Comparison of ENCODE assay signal across 15 cellular contexts in genomic region chr4:88247148-88247547, GRCh38. TPM values are rescaled to one million over a fixed set of nuclear protein-coding genes. Genes with fewer than 3 reads are reported as not detected.
A peak's percentile ranks its signal among the peaks of the same experiment; 100 is the strongest.
DNase-seq lines count a peak whose midpoint lies in the region; ATAC-seq, FAIRE-seq and TF ChIP-seq lines count a peak whose summit lies in the region.
"Had no signal": no experiment of that assay in that cellular context is flagged by ENCODE, and none has a peak within 500 bp of the region (broad histone marks: within the 10 kb centered on the region; RNA-seq: fewer than 3 reads in every experiment).

No MANE protein-coding gene starts in this region.

- H3K4me3 ChIP-seq in OCI-LY1 (ENCODE audit: low read depth, low read length, poor library complexity, severe bottlenecking) (no peak overlapping the region), HepG2 (replicated peaks in 1 of 3; ENCODE audit: insufficient read depth in 1 of 3, low read depth in 2 of 3, low read length in 3 of 3) (peak overlapping the region in 1 of 3 experiments; percentile 19; a peak in 2 of 6 replicates), small intestine (ENCODE audit: low read depth in 1 of 2, low read length in 2 of 2) (no peak overlapping the region), left lung (no peak overlapping the region)
- H3K4me3 ChIP-seq: BLaER1 treated with 17β-estradiol and CSF1 and Interleukin-3, amounts not matched to agents 10 nM and 100 nM; GM23248; HAP-1 had no signal

- H3K9me3 Mint-ChIP-seq in central memory CD8-positive, alpha-beta T cell, result no peaks in the 10 kb centered on the region
- H3K9me3 Mint-ChIP-seq: CD8-positive, alpha-beta T cell had no signal

- H3K9ac ChIP-seq in OCI-LY1 (ENCODE audit: low read length) (no peak overlapping the region), HepG2 (ENCODE audit: insufficient read depth, low read depth, low read length) (no peak overlapping the region)
- H3K9ac ChIP-seq: BLaER1 treated with 17β-estradiol and CSF1 and Interleukin-3, amounts not matched to agents 10 nM and 100 nM; GM23248 had no signal

- WGBS in HepG2 (ENCODE audit: low lambda C conversion rate), result 4% methylated on average over 3 of the region's 3 CpGs
- WGBS in small intestine, 3 donors, result 17 to 45% (median 43%) methylated on average over 3 of the region's 3 CpGs

- intact Hi-C loops in HepG2 (cut with micrococcal nuclease; ENCODE audit: unreplicated experiment), result no loop called here
- intact Hi-C loops in left lung (cut with DNase I), result no loop called here

- TF ChIP-seq POLR2A in HepG2 (IDR thresholded peaks at IDR 0.05; ENCODE audit: insufficient read depth in 1 of 2, low read depth in 2 of 2, low read length in 2 of 2), result no peak

- H3K27ac ChIP-seq in OCI-LY1 (ENCODE audit: low read depth, low read length, poor library complexity, severe bottlenecking) (no peak overlapping the region), HepG2 (ENCODE audit: extremely low read length, insufficient read depth, low read length) (no peak overlapping the region), small intestine (ENCODE audit: low read depth in 1 of 2, low read length in 1 of 2) (no peak overlapping the region), left lung (no peak overlapping the region)
- H3K27ac ChIP-seq: BLaER1 treated with 17β-estradiol and CSF1 and Interleukin-3, amounts not matched to agents 10 nM and 100 nM; GM23248 had no signal

- FAIRE-seq in HepG2 (lab: Jason Lieb, UNC) (no peak), small intestine (lab: Jason Lieb, UNC) (peak; percentile 49)

- no peaks in the 10 kb centered on the region for H4K20me1 ChIP-seq in OCI-LY1 (ENCODE audit: insufficient read depth, low read length)
- no peaks in the 10 kb centered on the region for H4K20me1 ChIP-seq in HepG2 (ENCODE audit: insufficient read depth, low read length)
- H4K20me1 ChIP-seq: BLaER1 treated with 17β-estradiol and CSF1 and Interleukin-3, amounts not matched to agents 10 nM and 100 nM had no signal

- no peaks in the 10 kb centered on the region for H3K36me3 Mint-ChIP-seq in central memory CD8-positive, alpha-beta T cell (ENCODE audit: insufficient read depth)
- H3K36me3 Mint-ChIP-seq: CD8-positive, alpha-beta T cell had no signal

- no TSS peak for BruUV-seq in HepG2 (replicated peaks; lab: Mats Ljungman, UMichigan)

- peaks cover 14% of the 10 kb centered on the region for H3K4me1 Mint-ChIP-seq in central memory CD8-positive, alpha-beta T cell

- no peak for DNase-seq in central memory CD8-positive, alpha-beta T cell (ENCODE audit: low spot score in 2 of 2)
- DNase-seq in HepG2 (ENCODE audit: low spot score), result no peak
- DNase-seq in small intestine, result peak; percentile 20
- DNase-seq in left lung, result no peak
- DNase-seq: Calu3; CD8-positive, alpha-beta T cell; DMS79 treated with DMSO at 0.1 percent for 48 hours; GF-D8; GM23248; IMR-90 had no signal

- peak overlapping the region; percentile 45 for H3K27ac Mint-ChIP-seq in central memory CD8-positive, alpha-beta T cell (ENCODE audit: low read depth)
- H3K27ac Mint-ChIP-seq: B cell; CD8-positive, alpha-beta T cell had no signal

- no peak for ATAC-seq in central memory CD8-positive, alpha-beta T cell (replicated peaks; ENCODE audit: extremely low read depth, poor library complexity, severe bottlenecking)
- ATAC-seq in HepG2 (no peak; the same call in 2 of the 3 replicates), GM18867 (IDR thresholded peaks at IDR 0.05; ENCODE audit: unreplicated experiment) (no peak), left lung (no peak)
- ATAC-seq: CD8-positive, alpha-beta T cell had no signal

- no peak overlapping the region for H3K4me2 ChIP-seq in OCI-LY1 (ENCODE audit: low read length)
- H3K4me2 ChIP-seq in HepG2 (ENCODE audit: low read depth, low read length), result peak overlapping the region; percentile 45
- H3K4me2 ChIP-seq: BLaER1 treated with 17β-estradiol and CSF1 and Interleukin-3, amounts not matched to agents 10 nM and 100 nM had no signal

- no peaks in the 10 kb centered on the region for H3K27me3 ChIP-seq in OCI-LY1 (ENCODE audit: insufficient read depth, low read length)
- H3K27me3 ChIP-seq in HepG2 (ENCODE audit: control insufficient read depth in 1 of 2, insufficient read depth in 2 of 2, low read length in 2 of 2), result no peaks in the 10 kb centered on the region
- H3K27me3 ChIP-seq in small intestine (ENCODE audit: control insufficient read depth in 2 of 2, insufficient read depth in 2 of 2, low read length in 2 of 2), result no peaks in the 10 kb centered on the region
- no peaks in the 10 kb centered on the region for H3K27me3 ChIP-seq in left lung
- H3K27me3 ChIP-seq: BLaER1 treated with 17β-estradiol and CSF1 and Interleukin-3, amounts not matched to agents 10 nM and 100 nM had no signal

- H3K27me3 Mint-ChIP-seq in central memory CD8-positive, alpha-beta T cell, result no peaks in the 10 kb centered on the region
- H3K27me3 Mint-ChIP-seq: B cell had no signal

- H3K79me2 ChIP-seq in OCI-LY1 (ENCODE audit: insufficient read depth, low read length) (no peaks in the 10 kb centered on the region), HepG2 (ENCODE audit: insufficient read depth, low read length) (no peaks in the 10 kb centered on the region)

- TF ChIP-seq CTCF in OCI-LY1 (IDR thresholded peaks at IDR 0.05; ENCODE audit: low read length) (no peak), HepG2 (CRISPR knock-in tag; IDR thresholded peaks at IDR 0.05) (no peak), left lung (IDR thresholded peaks at IDR 0.05) (no peak)

- no peak overlapping the region for H3K4me3 Mint-ChIP-seq in central memory CD8-positive, alpha-beta T cell
- H3K4me3 Mint-ChIP-seq: B cell; CD8-positive, alpha-beta T cell had no signal

- CTCF ChIA-PET in HepG2 (lab: Yijun Ruan, JAX; ENCODE audit: low intra/inter-chr PET ratio, low total read pairs), result no interaction called here

- in situ Hi-C loops in HepG2 (cut with HindIII; ENCODE audit: extremely low pct_ligation_motif_present, low pct_unique_long_range_greater_than_20kb), result no loop called here

- H3K4me1 ChIP-seq in OCI-LY1 (ENCODE audit: insufficient read depth, low read length, severe bottlenecking), result peaks cover 12% of the 10 kb centered on the region
- H3K4me1 ChIP-seq in HepG2 (ENCODE audit: insufficient read depth, low read length), result peaks cover 29% of the 10 kb centered on the region
- H3K4me1 ChIP-seq in small intestine (ENCODE audit: control insufficient read depth in 2 of 2, insufficient read depth in 1 of 2, low read depth in 1 of 2, low read length in 1 of 2), result no peaks in the 10 kb centered on the region
- no peaks in the 10 kb centered on the region for H3K4me1 ChIP-seq in left lung
- H3K4me1 ChIP-seq: HAP-1 had no signal

- no peak for TF ChIP-seq RAD21 in HepG2 (CRISPR knock-in tag; IDR thresholded peaks at IDR 0.05)

- H2AFZ ChIP-seq in OCI-LY1 (ENCODE audit: low read length) (0 out of 2 replicates have a peak overlapping the region, but pooled peaks have one; percentile 2), HepG2 (ENCODE audit: low read length) (peak overlapping the region; percentile 40)
- H2AFZ ChIP-seq: GM23248 had no signal

- H3K9me2 ChIP-seq in OCI-LY1 (ENCODE audit: low read depth, low read length), result no peaks in the 10 kb centered on the region

- H3K36me3 ChIP-seq in OCI-LY1 (ENCODE audit: insufficient read depth, low read length), result no peaks in the 10 kb centered on the region
- no peaks in the 10 kb centered on the region for H3K36me3 ChIP-seq in HepG2 (replicated peaks in 1 of 2; ENCODE audit: control insufficient read depth in 1 of 2, insufficient read depth in 2 of 2, low read length in 2 of 2)
- no peaks in the 10 kb centered on the region for H3K36me3 ChIP-seq in small intestine (ENCODE audit: control insufficient read depth in 2 of 2, insufficient read depth in 2 of 2, low read length in 2 of 2)
- no peaks in the 10 kb centered on the region for H3K36me3 ChIP-seq in left lung
- H3K36me3 ChIP-seq: BLaER1 treated with 17β-estradiol and CSF1 and Interleukin-3, amounts not matched to agents 10 nM and 100 nM; HAP-1 had no signal

- TF ChIP-seq EP300 in HepG2 (IDR thresholded peaks at IDR 0.05; ENCODE audit: low read depth in 2 of 2, low read length in 2 of 2), result no peak
- TF ChIP-seq EP300 in HepG2 (CRISPR knock-in tag; IDR thresholded peaks at IDR 0.05; ENCODE audit: borderline replicate concordance), result no peak

- no peaks in the 10 kb centered on the region for H3F3A ChIP-seq in OCI-LY1 (ENCODE audit: insufficient read depth, low read length)

- POLR2A ChIA-PET in HepG2 (lab: Yijun Ruan, JAX), result no interaction called here

- H3K9me3 ChIP-seq in OCI-LY1 (ENCODE audit: low read length), result no peaks in the 10 kb centered on the region
- no peaks in the 10 kb centered on the region for H3K9me3 ChIP-seq in HepG2 (ENCODE audit: low read length)
- H3K9me3 ChIP-seq in small intestine (ENCODE audit: control insufficient read depth, low read depth), result no peaks in the 10 kb centered on the region
- no peaks in the 10 kb centered on the region for H3K9me3 ChIP-seq in left lung
- H3K9me3 ChIP-seq: HAP-1 had no signal

TF ChIP-seq in HepG2, 621 proteins besides CTCF, POLR2A, EP300 and RAD21 (continues in another document):
- TF ChIP-seq POLR2G (IDR thresholded peaks at IDR 0.05; ENCODE audit: low read depth, low read length) (no peak), ELF4 (CRISPR knock-in tag; IDR thresholded peaks at IDR 0.05; ENCODE audit: borderline replicate concordance) (no peak), FOXA3 (CRISPR knock-in tag; IDR thresholded peaks at IDR 0.05) (no peak)

RNA-seq across cellular contexts. Expression of gene PPM1K, which starts 37.2 kb away (rescaled TPM):
- 17.8 and 23.3 TPM in 2 replicates for total RNA-seq in HepG2 (2016; rRNA removed; fragmentation: Illumina TruSeq; extraction: Trizol)
- 1.8 and 2.6 TPM in 2 replicates for total RNA-seq in HepG2 (2016; cell fraction: cytosol; rRNA removed; fragmentation: Illumina TruSeq; extraction: Trizol; ENCODE audit: low read depth)
- total RNA-seq in HepG2 (2016; cell fraction: insoluble cytoplasmic fraction; rRNA removed; fragmentation: Illumina TruSeq; extraction: Trizol), result 18.9 and 23.0 TPM in 2 replicates
- total RNA-seq in HepG2 (2016; cell fraction: membrane; rRNA removed; fragmentation: Illumina TruSeq; extraction: Trizol), result 5.3 and 7.4 TPM in 2 replicates
- total RNA-seq in HepG2 (2016; cell fraction: nucleus; rRNA removed; fragmentation: Illumina TruSeq; extraction: Trizol), result 13.4 and 15.2 TPM in 2 replicates
- polyA plus RNA-seq in HepG2 (2011; rRNA removed), result 9.4 and 11.9 TPM in 2 replicates
- polyA plus RNA-seq in HepG2 (2011; cell fraction: cytosol; rRNA removed), result 5.7 and 7.3 TPM in 2 replicates
- polyA plus RNA-seq in HepG2 (2011; cell fraction: nucleus; rRNA removed), result 3.9 and 6.2 TPM in 2 replicates
- polyA plus RNA-seq in HepG2 (2012), result 4.0 and 4.3 TPM in 2 replicates
- 0.48 and 0.78 TPM in 2 replicates for polyA plus RNA-seq in HepG2 (2016; cell fraction: cytosol; fragmentation: Illumina TruSeq; extraction: Trizol; ENCODE audit: low read depth)
- 9.7 and 10.4 TPM in 2 replicates for polyA plus RNA-seq in HepG2 (2016; cell fraction: insoluble cytoplasmic fraction; fragmentation: Illumina TruSeq; extraction: Trizol; ENCODE audit: low read depth)
- polyA plus RNA-seq in HepG2 (2016; cell fraction: membrane; fragmentation: Illumina TruSeq; extraction: Trizol; ENCODE audit: low read depth), result 1.3 and 1.5 TPM in 2 replicates
- 9.8 and 12.4 TPM in 2 replicates for polyA plus RNA-seq in HepG2 (2016; cell fraction: nucleus; fragmentation: Illumina TruSeq; extraction: Trizol; ENCODE audit: insufficient read depth, low read depth)
- 8.4 and 29.8 TPM in 2 replicates for polyA minus RNA-seq in HepG2 (2011; rRNA and poly(A)+ RNA removed; ENCODE audit: low replicate concordance)
- polyA minus RNA-seq in HepG2 (2011; cell fraction: cytosol; rRNA and poly(A)+ RNA removed), result 6.3 and 8.6 TPM in 2 replicates
- polyA minus RNA-seq in HepG2 (2011; cell fraction: nucleus; rRNA and poly(A)+ RNA removed), result 21.3 and 23.7 TPM in 2 replicates
- 1 to 10 TPM; 1.6 to 5.5 (median 2.2) TPM for polyA plus RNA-seq in small intestine
- 10 to 100 TPM; 19.1 to 23.2 TPM for total RNA-seq in left lung
